ENCODE assay signal across 25 cellular contexts in the genomic region with DNA sequence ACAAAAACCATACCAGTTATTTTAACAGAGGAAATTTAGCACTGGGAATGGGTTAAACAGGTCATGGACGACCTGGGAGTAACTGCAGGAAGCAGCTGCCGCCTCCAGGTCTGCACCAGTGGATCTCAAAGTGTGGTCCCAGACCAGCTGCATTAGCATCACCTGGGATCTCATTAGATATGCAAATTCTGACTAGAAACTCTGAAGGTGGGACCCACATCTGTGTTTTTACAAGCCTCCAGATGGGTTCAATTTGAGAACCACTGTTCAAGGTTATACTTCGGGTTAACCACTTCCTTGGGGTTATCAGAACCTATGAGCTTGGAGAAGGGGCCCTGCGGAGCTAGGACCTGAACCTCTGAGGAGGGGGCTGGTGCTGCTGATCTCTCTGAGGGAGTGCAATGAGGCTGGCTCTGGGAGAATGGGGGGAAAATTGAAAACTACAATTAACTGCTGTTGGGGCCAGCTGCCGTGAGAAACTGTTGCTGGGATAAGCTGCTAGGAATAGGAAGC.
"Had no signal": no experiment of that assay in that cellular context is flagged by ENCODE, and none has a peak within 500 bp of the region (broad histone marks: within the 10 kb centered on the region; RNA-seq: fewer than 3 reads in every experiment).

No MANE protein-coding gene starts in this region.

- H3K4me3 Mint-ChIP-seq: activated CD4-positive, alpha-beta memory T cell treated with anti-CD3 and anti-CD28 coated beads for 36 hours; activated CD4-positive, alpha-beta T cell treated with anti-CD3 and anti-CD28 coated beads, Interleukin-2, amount 10 ng/mL, durations not matched to agents 24 days and 14 days; activated naive CD4-positive, alpha-beta T cell treated with anti-CD3 and anti-CD28 coated beads, Interleukin-2, amount 10 ng/mL, durations not matched to agents 7 days and 5 days; activated T-helper 1 cell treated with anti-CD3 and anti-CD28 coated beads, Interleukin-12 subunit alpha, Interleukin-12 subunit beta, Interleukin-2, Interleukin-4 antibody, amounts not matched to agents 30 ng/mL and 10 ng/mL and 1 ng/mL, durations not matched to agents 14 hours and 24 hours and 36 hours; T-helper 1 cell treated with Interleukin-12 subunit alpha and Interleukin-12 subunit beta and Interleukin-4 antibody, amounts not matched to agents 30 μg/mL and 1 μg/mL, for 36 hours had no signal

- H3K4me3 ChIP-seq: hepatocyte, psoas muscle, right atrium auricular region, tibial artery, upper lobe of right lung had no signal

- DNase-seq: activated CD4-positive, alpha-beta memory T cell treated with anti-CD3 and anti-CD28 coated beads for 36 hours; activated CD4-positive, alpha-beta T cell treated with anti-CD3 and anti-CD28 coated beads, Interleukin-2, amount 10 ng/mL, durations not matched to agents 24 days and 14 days; activated CD4-positive, CD25-positive, alpha-beta regulatory T cell treated with anti-CD3 and anti-CD28 coated beads, Interleukin-2, amount 50 U/mL, for 72 hours; activated CD8-positive, alpha-beta memory T cell treated with anti-CD3 and anti-CD28 coated beads, Interleukin-2, amount 50 U/mL, for 4 hours; activated gamma-delta T cell; activated naive CD4-positive, alpha-beta T cell treated with anti-CD3 and anti-CD28 coated beads, Interleukin-2, amount 10 ng/mL, durations not matched to agents 7 days and 5 days; activated T-cell treated with anti-CD3 and anti-CD28 coated beads, Interleukin-2, amount 50 U/mL, for 1 hour; amygdala; dermis blood vessel endothelial cell; effector CD4-positive, alpha-beta T cell; mammary epithelial cell; nucleus accumbens; stimulated activated CD4-positive, alpha-beta T cell treated with anti-CD3 and anti-CD28 coated beads, Interleukin-2, amount 100 ng/mL, for 48 hours; stimulated activated naive CD4-positive, alpha-beta T cell treated with Interleukin-2 at 50 U/mL for 16 hours; substantia nigra; SW 1271; T-helper 9 cell; tibial artery; upper lobe of right lung had no signal

- H3K27me3 ChIP-seq: hepatocyte, right atrium auricular region, tibial artery, upper lobe of right lung had no signal

- H3K36me3 Mint-ChIP-seq: activated CD4-positive, alpha-beta memory T cell treated with anti-CD3 and anti-CD28 coated beads for 36 hours; activated naive CD4-positive, alpha-beta T cell treated with anti-CD3 and anti-CD28 coated beads, Interleukin-2, amount 10 ng/mL, durations not matched to agents 7 days and 5 days had no signal

- H3K9me3 ChIP-seq: psoas muscle, right atrium auricular region, tibial artery, upper lobe of right lung had no signal

- H3K4me1 ChIP-seq: parathyroid adenoma had no signal

- H3K9me3 Mint-ChIP-seq: activated CD4-positive, alpha-beta memory T cell treated with anti-CD3 and anti-CD28 coated beads for 36 hours; activated CD4-positive, alpha-beta T cell treated with anti-CD3 and anti-CD28 coated beads, Interleukin-2, amount 10 ng/mL, durations not matched to agents 24 days and 14 days; activated naive CD4-positive, alpha-beta T cell treated with anti-CD3 and anti-CD28 coated beads, Interleukin-2, amount 10 ng/mL, durations not matched to agents 7 days and 5 days; activated T-helper 1 cell treated with anti-CD3 and anti-CD28 coated beads, Interleukin-12 subunit alpha, Interleukin-12 subunit beta, Interleukin-2, Interleukin-4 antibody, amounts not matched to agents 30 ng/mL and 10 ng/mL and 1 ng/mL, durations not matched to agents 14 hours and 24 hours and 36 hours; T-helper 1 cell treated with Interleukin-12 subunit alpha and Interleukin-12 subunit beta and Interleukin-4 antibody, amounts not matched to agents 30 μg/mL and 1 μg/mL, for 36 hours had no signal

- H3K27me3 Mint-ChIP-seq: activated CD4-positive, alpha-beta T cell treated with anti-CD3 and anti-CD28 coated beads, Interleukin-2, amount 10 ng/mL, durations not matched to agents 24 days and 14 days had no signal

- H3K27ac ChIP-seq: hepatocyte, parathyroid adenoma, upper lobe of right lung had no signal

- H3K27ac Mint-ChIP-seq: activated CD4-positive, alpha-beta memory T cell treated with anti-CD3 and anti-CD28 coated beads for 36 hours; activated CD4-positive, alpha-beta T cell treated with anti-CD3 and anti-CD28 coated beads, Interleukin-2, amount 10 ng/mL, durations not matched to agents 24 days and 14 days; activated naive CD4-positive, alpha-beta T cell treated with anti-CD3 and anti-CD28 coated beads, Interleukin-2, amount 10 ng/mL, durations not matched to agents 7 days and 5 days; activated T-helper 1 cell treated with anti-CD3 and anti-CD28 coated beads, Interleukin-12 subunit alpha, Interleukin-12 subunit beta, Interleukin-2, Interleukin-4 antibody, amounts not matched to agents 30 ng/mL and 10 ng/mL and 1 ng/mL, durations not matched to agents 14 hours and 24 hours and 36 hours; T-helper 1 cell treated with Interleukin-12 subunit alpha and Interleukin-12 subunit beta and Interleukin-4 antibody, amounts not matched to agents 30 μg/mL and 1 μg/mL, for 36 hours had no signal
